Comparison of ENCODE assay signal across 28 cellular contexts in the genomic region with DNA sequence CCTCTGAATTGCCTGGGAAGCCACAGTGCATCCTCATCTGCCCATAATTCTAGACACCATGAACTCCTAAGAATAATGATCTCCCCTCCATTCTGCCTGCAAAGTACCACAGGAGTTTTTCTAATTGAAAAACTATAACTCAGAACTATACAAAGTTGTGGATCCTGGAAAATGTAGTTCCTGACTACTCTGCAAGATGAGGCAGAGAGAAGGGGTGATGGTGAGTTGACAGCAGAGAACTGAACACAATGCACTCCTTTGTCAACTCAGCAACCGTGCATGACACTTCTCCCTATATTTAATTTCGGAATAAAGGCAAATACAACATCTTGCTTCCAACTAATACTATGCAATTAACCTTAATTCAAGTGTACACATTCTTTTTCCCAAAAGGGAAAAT.
"Had no signal": no experiment of that assay in that cellular context is flagged by ENCODE, and none has a peak within 500 bp of the region (broad histone marks: within the 10 kb centered on the region; RNA-seq: fewer than 3 reads in every experiment).

No MANE protein-coding gene starts in this region.

- H3K27me3 ChIP-seq: brain microvascular endothelial cell had no signal

- ATAC-seq: activated T-cell treated with anti-CD3 and anti-CD28 coated beads, Interleukin-2, amount 50 U/mL, for 4 hours; activated T-helper 17 cell treated with anti-CD3 and anti-CD28 coated beads, Interleukin-2, amount 50 U/mL, for 72 hours; K562; Panc1; Right ventricle myocardium inferior; T-cell had no signal

- H3K4me3 ChIP-seq: K562, SK-N-MC had no signal

- DNase-seq: activated CD4-positive, alpha-beta memory T cell treated with anti-CD3 and anti-CD28 coated beads for 36 hours; activated CD4-positive, alpha-beta T cell treated with anti-CD3 and anti-CD28 coated beads, Interleukin-2, amount 10 ng/mL, durations not matched to agents 7 days and 5 days; activated CD4-positive, CD25-positive, alpha-beta regulatory T cell; activated CD8-positive, alpha-beta memory T cell treated with anti-CD3 and anti-CD28 coated beads for 24 hours; activated gamma-delta T cell; activated naive CD4-positive, alpha-beta T cell treated with anti-CD3 and anti-CD28 coated beads for 36 hours; activated T-cell treated with anti-CD3 and anti-CD28 coated beads, Interleukin-2, amount 50 U/mL, for 4 hours; brain microvascular endothelial cell; Karpas-422; MM.1S; NCI-H1105 treated with DMSO at 0.1 percent for 48 hours; NCI-H1436 treated with DMSO at 0.1 percent for 48 hours; NCI-H187; NCI-H2081; NCI-H446; NCI-H524; NCI-H748 treated with DMSO at 0.1 percent for 48 hours; NK-92 treated with Interleukin-12 subunit alpha and Interleukin-12 subunit beta, amount 100 ng/mL, for 24 hours; OCI-M1; RPMI8226; T-cell; T-helper 2 cell; T1000 had no signal

- H3K27ac ChIP-seq: brain microvascular endothelial cell, SK-N-MC had no signal

- H3K36me3 ChIP-seq: brain microvascular endothelial cell had no signal
